24 cellular contexts compared by ENCODE assay signal in the genomic region with DNA sequence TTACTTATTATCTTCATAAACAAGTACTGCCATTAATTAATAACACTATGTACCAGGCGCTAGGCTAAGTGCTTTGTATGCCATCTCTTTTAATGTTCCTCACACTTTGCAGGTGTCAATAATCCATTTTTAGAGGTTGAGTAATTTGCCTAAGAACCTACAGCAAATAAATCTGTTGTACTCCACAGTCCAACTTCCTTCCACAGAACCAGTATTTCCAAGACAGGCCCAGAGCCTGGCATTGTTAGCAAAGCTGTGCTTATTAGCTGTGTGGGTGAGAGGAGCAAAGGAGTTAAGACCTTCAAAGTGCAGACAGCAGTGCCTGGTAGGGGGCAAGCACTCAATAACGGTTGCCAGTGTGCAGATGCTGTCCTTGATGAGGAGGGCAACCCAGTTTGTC.
"Had no signal": no experiment of that assay in that cellular context is flagged by ENCODE, and none has a peak within 500 bp of the region (broad histone marks: within the 10 kb centered on the region; RNA-seq: fewer than 3 reads in every experiment).

No MANE protein-coding gene starts in this region.

- H3K9me3 ChIP-seq: heart left ventricle, lower lobe of right lung, ovary, right atrium auricular region, right lobe of liver, stomach, testis, tibial artery, uterus had no signal

- H3K36me3 ChIP-seq: heart left ventricle, lower lobe of right lung, ovary, right atrium auricular region, right lobe of liver, stomach, tibial artery, uterus had no signal

- H3K27ac ChIP-seq: heart left ventricle, hepatocyte, lower lobe of right lung, ovary, right atrium auricular region, right lobe of liver, stomach, testis, tibial artery, uterus had no signal

- H3K4me2 ChIP-seq: hepatocyte, smooth muscle cell had no signal

- H3K27me3 ChIP-seq: heart left ventricle, ovary, right atrium auricular region, right lobe of liver, stomach, testis, uterus had no signal

- H3K79me2 ChIP-seq: hepatocyte had no signal

- H2AFZ ChIP-seq: hepatocyte had no signal

- DNase-seq: heart left ventricle; left ventricle myocardium superior; lower lobe of right lung; mammary epithelial cell; mesendoderm; naive B cell; natural killer cell; nephron progenitor cell; ovary; right lobe of liver; stimulated activated CD4-positive, alpha-beta T cell treated with anti-CD3 and anti-CD28 coated beads, Interleukin-1b, Interleukin-23, amount 100 ng/mL, for 48 hours; stimulated activated CD4-positive, alpha-beta T cell treated with anti-CD3 and anti-CD28 coated beads, Interleukin-2, amount 100 ng/mL, for 48 hours; stimulated activated CD4-positive, alpha-beta T cell treated with anti-CD3 and anti-CD28 coated beads, Interleukin-4, amount 100 ng/mL, for 4 hours; stimulated activated CD8-positive, alpha-beta memory T cell treated with anti-CD3 and anti-CD28 coated beads, Interleukin-4, amount 100 ng/mL, for 48 hours; stimulated activated naive CD8-positive, alpha-beta T cell treated with anti-CD3 and anti-CD28 coated beads, Interleukin-15, Interleukin-2, amounts not matched to agents 100 U/mL and 50 U/mL, for 24 hours; stomach; testis; tibial artery; trophoblast cell; uterus had no signal

- H3K4me3 ChIP-seq: heart left ventricle, hepatocyte, lower lobe of right lung, ovary, right atrium auricular region, right lobe of liver, smooth muscle cell, stomach, testis, tibial artery, uterus had no signal

- ATAC-seq: heart left ventricle; left ventricle myocardium superior; natural killer cell; right lobe of liver; stimulated activated memory B cell treated with anti-CD40 and anti-IgM and Interleukin-4, amounts not matched to agents 10 μg/mL and 1 μg/mL and 100 μg/mL, for 72 hours; stimulated activated naive CD8-positive, alpha-beta T cell treated with anti-CD3 and anti-CD28 coated beads, Interleukin-15, Interleukin-2, amounts not matched to agents 100 U/mL and 50 U/mL, for 24 hours had no signal

- H3K4me1 ChIP-seq: lower lobe of right lung, right atrium auricular region, testis, uterus had no signal
